11 cellular contexts compared by ENCODE assay signal in the genomic region with DNA sequence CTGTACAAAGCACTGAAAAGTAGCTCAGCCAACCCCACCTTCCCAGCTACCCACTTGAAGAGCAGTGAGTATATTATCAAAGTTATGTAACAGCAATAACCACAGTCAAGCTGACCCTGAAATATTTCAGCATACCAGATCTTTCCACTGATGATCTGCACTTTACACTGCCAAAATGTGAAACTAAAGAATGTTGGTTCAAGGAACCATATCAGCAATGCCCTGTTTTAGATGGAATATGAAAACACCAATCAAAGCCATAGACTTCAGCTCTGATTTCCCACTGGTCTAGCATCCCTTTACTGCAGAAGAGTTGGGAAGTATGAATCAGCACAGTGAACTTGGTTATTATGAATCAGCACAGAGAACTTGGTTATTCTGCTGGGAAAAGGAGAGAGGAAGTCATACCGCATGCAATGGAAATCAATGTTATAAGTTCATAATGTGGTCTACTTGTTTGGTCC. TPM values are rescaled to one million over a fixed set of nuclear protein-coding genes. Genes with fewer than 3 reads are reported as not detected.
DNase-seq lines count a peak whose midpoint lies in the region; FAIRE-seq and TF ChIP-seq lines count a peak whose summit lies in the region.
"Had no signal": no experiment of that assay in that cellular context is flagged by ENCODE, and none has a peak within 500 bp of the region (broad histone marks: within the 10 kb centered on the region; RNA-seq: fewer than 3 reads in every experiment).

No MANE protein-coding gene starts in this region.

- DNase-seq in AG09309 (ENCODE audit: low read depth): peak; percentile 84
- DNase-seq in H54 (ENCODE audit: insufficient read length, low spot score): peak; percentile 47
- DNase-seq in amniotic epithelial cell (ENCODE audit: low read depth): peak; percentile 92
- peak; percentile 72 for DNase-seq in mesenchymal stem cell
- no peak for DNase-seq in NCI-H69 (lab: John Stamatoyannopoulos, UW)
- no peak for DNase-seq in NK-92 treated with Interleukin-12 subunit alpha and Interleukin-12 subunit beta, amount 100 ng/mL, for 24 hours (lab: John Stamatoyannopoulos, UW)
- DNase-seq in activated effector memory CD4-positive, alpha-beta T cell treated with anti-CD3 and anti-CD28 coated beads, Interleukin-2, amount 50 U/mL, for 16 hours: no peak
- DNase-seq in COLO668 (lab: John Stamatoyannopoulos, UW; ENCODE audit: unreplicated experiment): no peak
- DNase-seq: DMS79, NCI-H2081 had no signal

- no peak for TF ChIP-seq POLR2A in H54 (IDR thresholded peaks at IDR 0.05; ENCODE audit: low read depth, low read length)

- H2BK15ac ChIP-seq in mesenchymal stem cell (ENCODE audit: low read depth, poor library complexity, severe bottlenecking): no peak overlapping the region

- H3K4me3 ChIP-seq in AG09309 (ENCODE audit: control insufficient read depth, low read depth, low read length) (no peak overlapping the region), mesenchymal stem cell (ENCODE audit: insufficient read depth in 1 of 2, low read depth in 1 of 2, low read length in 2 of 2) (no peak overlapping the region)
- H3K4me3 ChIP-seq: cardiac muscle cell had no signal

- H3K4me2 ChIP-seq in mesenchymal stem cell (ENCODE audit: low read length, poor library complexity, severe bottlenecking): no peak overlapping the region

- H3K9ac ChIP-seq in mesenchymal stem cell (ENCODE audit: low read length): peak overlapping the region; percentile 4

- no peaks in the 10 kb centered on the region for H3K4me1 ChIP-seq in mesenchymal stem cell (ENCODE audit: control insufficient read depth, insufficient read depth, low read depth, low read length)

- 71% methylated on average over 1 of the region's 1 CpG for WGBS in mesenchymal stem cell

- no peak overlapping the region for H2AK5ac ChIP-seq in mesenchymal stem cell (ENCODE audit: low read length, severe bottlenecking)

- H4K8ac ChIP-seq in mesenchymal stem cell (ENCODE audit: low read length): no peak overlapping the region

- H3K18ac ChIP-seq in mesenchymal stem cell (ENCODE audit: low read depth in 1 of 2, low read length in 2 of 2): no peak overlapping the region

- H3K79me1 ChIP-seq in mesenchymal stem cell (replicated peaks; ENCODE audit: low read length, poor library complexity, severe bottlenecking): peaks cover 14% of the 10 kb centered on the region

- H2BK12ac ChIP-seq in mesenchymal stem cell (ENCODE audit: low read length in 2 of 2): peak overlapping the region in 1 of 2 experiments; percentile 11

- H2BK5ac ChIP-seq in mesenchymal stem cell (ENCODE audit: low read depth, low read length, poor library complexity, severe bottlenecking): no peak overlapping the region

- H2AFZ ChIP-seq in mesenchymal stem cell (ENCODE audit: low read depth, low read length): no peak overlapping the region

- H3K23ac ChIP-seq in mesenchymal stem cell (ENCODE audit: low read length in 2 of 2): no peak overlapping the region

- H3K36me3 ChIP-seq in mesenchymal stem cell (ENCODE audit: control insufficient read depth in 1 of 2, insufficient read depth in 2 of 2, low read depth in 1 of 2, low read length in 2 of 2): peaks cover 10 to 22% of the 10 kb centered on the region in 2 experiments
- H3K36me3 ChIP-seq: cardiac muscle cell had no signal

- H4K91ac ChIP-seq in mesenchymal stem cell (ENCODE audit: low read length): no peak overlapping the region

- no peak overlapping the region for H3K4ac ChIP-seq in mesenchymal stem cell (ENCODE audit: low read depth in 1 of 2, low read length in 2 of 2)

- TF ChIP-seq CTCF in AG09309 (IDR thresholded peaks at IDR 0.05; ENCODE audit: control insufficient read depth, insufficient read depth, low read depth, low read length, missing control alignments): no peak

- no peak overlapping the region for H2BK120ac ChIP-seq in mesenchymal stem cell (ENCODE audit: low read depth, low read length)

- peak; percentile 99 for FAIRE-seq in H54 (lab: Jason Lieb, UNC)

- no peaks in the 10 kb centered on the region for H3K27me3 ChIP-seq in mesenchymal stem cell (ENCODE audit: control insufficient read depth in 1 of 2, insufficient read depth in 1 of 2, low read length in 2 of 2)
- H3K27me3 ChIP-seq: cardiac muscle cell had no signal

- no peak overlapping the region for H3K27ac ChIP-seq in mesenchymal stem cell (ENCODE audit: low read length, poor library complexity, severe bottlenecking)
- H3K27ac ChIP-seq: cardiac muscle cell had no signal

- no peaks in the 10 kb centered on the region for H3K9me3 ChIP-seq in mesenchymal stem cell (ENCODE audit: control insufficient read depth, low read length)

- no peak overlapping the region for H3K14ac ChIP-seq in mesenchymal stem cell (ENCODE audit: low read length in 2 of 2)

RNA-seq across cellular contexts. Expression of a gene that starts 20.0 kb away (rescaled TPM):
- 41.7 TPM for polyA plus RNA-seq in mesenchymal stem cell (2013, experiment 1 of 2)
- 41.7 TPM for polyA plus RNA-seq in mesenchymal stem cell (2013, experiment 2 of 2)

Comparison
In these comparisons a context has a peak if more than half of its experiments do, and no peak if none do; other contexts are left out.
1. DNase-seq: peak in AG09309 (single experiment), H54 (single experiment), amniotic epithelial cell (single experiment) and mesenchymal stem cell (single experiment); none in NCI-H69 (single experiment), NK-92 treated with Interleukin-12 subunit alpha and Interleukin-12 subunit beta, amount 100 ng/mL, for 24 hours (single experiment), activated effector memory CD4-positive, alpha-beta T cell treated with anti-CD3 and anti-CD28 coated beads, Interleukin-2, amount 50 U/mL, for 16 hours (single experiment) and COLO668 (single experiment).